Comparison of ENCODE assay signal across 9 cellular contexts in genomic region chr5:157558681-157559080, GRCh38. TPM values are rescaled to one million over a fixed set of nuclear protein-coding genes. Genes with fewer than 3 reads are reported as not detected.
DNase-seq lines count a peak whose midpoint lies in the region; ATAC-seq and TF ChIP-seq lines count a peak whose summit lies in the region.
"Had no signal": no experiment of that assay in that cellular context is flagged by ENCODE, and none has a peak within 500 bp of the region (broad histone marks: within the 10 kb centered on the region; RNA-seq: fewer than 3 reads in every experiment).

No MANE protein-coding gene starts in this region.

- DNase-seq in HCEC 1CT (peak; percentile 55), sciatic nerve (ENCODE audit: low spot score) (no peak)
- no peak for DNase-seq in activated CD4-positive, CD25-positive, alpha-beta regulatory T cell (lab: John Stamatoyannopoulos, UW)
- DNase-seq: anterior cingulate cortex; CD8-positive, alpha-beta memory T cell had no signal

- H3K36me3 ChIP-seq in gastroesophageal sphincter, result no peaks in the 10 kb centered on the region

- no peaks in the 10 kb centered on the region for H3K9me3 Mint-ChIP-seq in stimulated activated memory B cell treated with anti-CD40 and anti-IgM and Interleukin-4, amounts not matched to agents 10 μg/mL and 1 μg/mL and 100 μg/mL, for 72 hours
- H3K9me3 Mint-ChIP-seq: CD8-positive, alpha-beta memory T cell had no signal

- TF ChIP-seq EP300 in gastroesophageal sphincter (IDR thresholded peaks at IDR 0.05), result no peak

- H3K4me3 Mint-ChIP-seq in stimulated activated memory B cell treated with anti-CD40 and anti-IgM and Interleukin-4, amounts not matched to agents 10 μg/mL and 1 μg/mL and 100 μg/mL, for 72 hours, result no peak overlapping the region
- H3K4me3 Mint-ChIP-seq: CD8-positive, alpha-beta memory T cell had no signal

- peaks cover 36 to 89% (median 47%) of the 10 kb centered on the region in 3 donors for H3K4me1 ChIP-seq in gastroesophageal sphincter

- H3K27me3 Mint-ChIP-seq in stimulated activated memory B cell treated with anti-CD40 and anti-IgM and Interleukin-4, amounts not matched to agents 10 μg/mL and 1 μg/mL and 100 μg/mL, for 72 hours, result no peaks in the 10 kb centered on the region
- H3K27me3 Mint-ChIP-seq: CD8-positive, alpha-beta memory T cell had no signal

- TF ChIP-seq POLR2A in gastroesophageal sphincter (IDR thresholded peaks at IDR 0.05), result no peak

- peak overlapping the region; percentile 63 to 96 (median 84) for H3K27ac ChIP-seq in gastroesophageal sphincter

- 6 to 48% methylated on average over 2 of the region's 2 CpGs for WGBS in gastroesophageal sphincter (ENCODE audit: low coverage in 1 of 2), 2 donors

- no peaks in the 10 kb centered on the region for H3K27me3 ChIP-seq in gastroesophageal sphincter

- ATAC-seq in SK-N-SH treated with all-trans-retinoic acid at 6 μM for 48 hours, result peak; percentile 34
- ATAC-seq in gastroesophageal sphincter, result no peak
- ATAC-seq in stimulated activated memory B cell treated with anti-CD40 and anti-IgM and Interleukin-4, amounts not matched to agents 10 μg/mL and 1 μg/mL and 100 μg/mL, for 72 hours, result no peak
- ATAC-seq in sciatic nerve, result no peak
- ATAC-seq in GM18519 (IDR thresholded peaks at IDR 0.05; ENCODE audit: low FRiP score, unreplicated experiment), result no peak

- no peak for TF ChIP-seq CTCF in gastroesophageal sphincter (IDR thresholded peaks at IDR 0.05)

- intact Hi-C loops in sciatic nerve (cut with DNase I), result no loop called here

- peaks cover 95% of the 10 kb centered on the region for H3K4me1 Mint-ChIP-seq in stimulated activated memory B cell treated with anti-CD40 and anti-IgM and Interleukin-4, amounts not matched to agents 10 μg/mL and 1 μg/mL and 100 μg/mL, for 72 hours

- no peak overlapping the region for H3K4me3 ChIP-seq in gastroesophageal sphincter

- H3K36me3 Mint-ChIP-seq in stimulated activated memory B cell treated with anti-CD40 and anti-IgM and Interleukin-4, amounts not matched to agents 10 μg/mL and 1 μg/mL and 100 μg/mL, for 72 hours, result peaks cover 35% of the 10 kb centered on the region

- peak overlapping the region; percentile 64 for H3K27ac Mint-ChIP-seq in stimulated activated memory B cell treated with anti-CD40 and anti-IgM and Interleukin-4, amounts not matched to agents 10 μg/mL and 1 μg/mL and 100 μg/mL, for 72 hours

- no peaks in the 10 kb centered on the region for H3K9me3 ChIP-seq in gastroesophageal sphincter

TF ChIP-seq in SK-N-SH treated with all-trans-retinoic acid at 6 μM for 48 hours, 23 proteins besides CTCF, POLR2A, EP300 and RAD21:
- TF ChIP-seq ZNF8 (CRISPR knock-in tag; IDR thresholded peaks at IDR 0.05) (no peak), CSDC2 (CRISPR knock-in tag; IDR thresholded peaks at IDR 0.05) (no peak), TSHZ2 (CRISPR knock-in tag; IDR thresholded peaks at IDR 0.05) (no peak), ARNTL (CRISPR knock-in tag; IDR thresholded peaks at IDR 0.05; ENCODE audit: borderline replicate concordance, low read depth) (no peak), TCF4 (CRISPR knock-in tag; IDR thresholded peaks at IDR 0.05; ENCODE audit: borderline replicate concordance) (no peak), ZFP30 (CRISPR knock-in tag; IDR thresholded peaks at IDR 0.05) (no peak)

RNA-seq across cellular contexts. Expression of gene ADAM19, which starts 16.9 kb away (rescaled TPM):
- total RNA-seq in gastroesophageal sphincter (10 to 100 TPM; 19.3 to 38.5 (median 31.2) TPM), sciatic nerve (23.0 TPM)
